In genomic region chr18:74951165-74951760, GRCh38 we compare ENCODE assay signal across 8 cellular contexts.
DNase-seq lines count a peak whose midpoint lies in the region; ATAC-seq lines count a peak whose summit lies in the region.

No MANE protein-coding gene starts in this region.

- no peaks in the 10 kb centered on the region for H3K9me3 Mint-ChIP-seq in activated naive CD4-positive, alpha-beta T cell treated with anti-CD3 and anti-CD28 coated beads for 36 hours
- peaks cover 0 to 2% (median 0%) of the 10 kb centered on the region in 11 donors for H3K9me3 Mint-ChIP-seq in naive thymus-derived CD4-positive, alpha-beta T cell

- ATAC-seq in HG03575 (IDR thresholded peaks at IDR 0.05; ENCODE audit: extremely low read depth, insufficient number of reproducible peaks, low FRiP score, unreplicated experiment) (peak; percentile 79), left lobe of liver (no peak)
- ATAC-seq in naive thymus-derived CD4-positive, alpha-beta T cell, result peak; percentile 93

- no peaks in the 10 kb centered on the region for H3K9me3 ChIP-seq in naive thymus-derived CD4-positive, alpha-beta T cell (ENCODE audit: control insufficient read depth in 2 of 3, low read length in 3 of 3)

- H3K4me1 ChIP-seq in naive thymus-derived CD4-positive, alpha-beta T cell (ENCODE audit: control insufficient read depth in 2 of 2, insufficient read depth in 2 of 2, low read length in 2 of 2), result peaks cover 0 to 19% of the 10 kb centered on the region in 2 donors

- H3K27me3 ChIP-seq in naive thymus-derived CD4-positive, alpha-beta T cell (ENCODE audit: control insufficient read depth in 2 of 2, insufficient read depth in 2 of 2, low read length in 2 of 2), result no peaks in the 10 kb centered on the region

- no peaks in the 10 kb centered on the region for H3K36me3 ChIP-seq in naive thymus-derived CD4-positive, alpha-beta T cell (ENCODE audit: control insufficient read depth in 2 of 3, insufficient read depth in 3 of 3, low read length in 3 of 3)

- no peak overlapping the region for H3K27ac ChIP-seq in naive thymus-derived CD4-positive, alpha-beta T cell (ENCODE audit: low read depth, low read length)

- intact Hi-C loops in activated naive CD4-positive, alpha-beta T cell treated with anti-CD3 and anti-CD28 coated beads for 36 hours (cut with micrococcal nuclease), result loop anchor here (1.0 to 5.0 kb wide), 4 partner anchors 9 to 256 kb away; partner anchors contain the start of gene PTGR3
- intact Hi-C loops in naive thymus-derived CD4-positive, alpha-beta T cell (cut with micrococcal nuclease), result loop anchor here (1.0 to 5.0 kb wide), 5 partner anchors 9 to 319 kb away; partner anchors contain the start of gene TSHZ1 (in 1 of the 2)

- POLR2A ChIA-PET in naive thymus-derived CD4-positive, alpha-beta T cell (lab: Charles Lee), result no interaction called here

- H3K4me3 Mint-ChIP-seq in activated naive CD4-positive, alpha-beta T cell treated with anti-CD3 and anti-CD28 coated beads for 36 hours, result no peak overlapping the region
- peak overlapping the region in 9 of 10 donors; percentile 44 to 83 (median 68) for H3K4me3 Mint-ChIP-seq in naive thymus-derived CD4-positive, alpha-beta T cell

- H3K36me3 Mint-ChIP-seq in activated naive CD4-positive, alpha-beta T cell treated with anti-CD3 and anti-CD28 coated beads for 36 hours (ENCODE audit: low read depth), result no peaks in the 10 kb centered on the region
- H3K36me3 Mint-ChIP-seq in naive thymus-derived CD4-positive, alpha-beta T cell, result peaks cover 0 to 11% (median 6%) of the 10 kb centered on the region in 5 donors

- H3K27ac Mint-ChIP-seq in activated naive CD4-positive, alpha-beta T cell treated with anti-CD3 and anti-CD28 coated beads for 36 hours, result peak overlapping the region; percentile 18
- H3K27ac Mint-ChIP-seq in naive thymus-derived CD4-positive, alpha-beta T cell, result peak overlapping the region; percentile 39 to 93 (median 86)

- CTCF ChIA-PET in activated naive CD4-positive, alpha-beta T cell treated with anti-CD3 and anti-CD28 coated beads for 36 hours (lab: Charles Lee), result interaction anchor here (0.6 kb wide), 1 partner anchor 356 kb away, joined by 4 read pairs; no protein-coding TSS in a partner anchor
- CTCF ChIA-PET in naive thymus-derived CD4-positive, alpha-beta T cell (lab: Charles Lee), result interaction anchor here (1.0 kb wide), 1 partner anchor 381 kb away, joined by 3 read pairs; no protein-coding TSS in a partner anchor

- DNase-seq in activated naive CD4-positive, alpha-beta T cell treated with anti-CD3 and anti-CD28 coated beads for 36 hours, result peak; percentile 47
- DNase-seq in activated naive CD4-positive, alpha-beta T cell treated with Interleukin-2 at 50 U/mL for 16 hours, result no peak
- peak; percentile 36 for DNase-seq in central memory CD4-positive, alpha-beta T cell
- peak in 7 of 9 donors; percentile 18 to 65 (median 38) for DNase-seq in naive thymus-derived CD4-positive, alpha-beta T cell
- DNase-seq in middle frontal gyrus (ENCODE audit: extremely low spot score, low spot score) (no peak), NCI-H82 treated with DMSO at 0.1 percent for 48 hours (lab: John Stamatoyannopoulos, UW; ENCODE audit: unreplicated experiment) (no peak), left lobe of liver (ENCODE audit: low spot score) (no peak)

- no peaks in the 10 kb centered on the region for H3K27me3 Mint-ChIP-seq in activated naive CD4-positive, alpha-beta T cell treated with anti-CD3 and anti-CD28 coated beads for 36 hours (ENCODE audit: low read depth)
- no peaks in the 10 kb centered on the region for H3K27me3 Mint-ChIP-seq in naive thymus-derived CD4-positive, alpha-beta T cell

- H3K4me1 Mint-ChIP-seq in activated naive CD4-positive, alpha-beta T cell treated with anti-CD3 and anti-CD28 coated beads for 36 hours (ENCODE audit: low read depth), result peaks cover 22% of the 10 kb centered on the region
- peaks cover 13 to 38% (median 32%) of the 10 kb centered on the region in 7 donors for H3K4me1 Mint-ChIP-seq in naive thymus-derived CD4-positive, alpha-beta T cell

- H3K4me3 ChIP-seq in naive thymus-derived CD4-positive, alpha-beta T cell (ENCODE audit: low read length), result no peak overlapping the region

Comparison
In these comparisons a context has a peak if more than half of its experiments do, and no peak if none do; other contexts are left out.
1. DNase-seq: peak in activated naive CD4-positive, alpha-beta T cell treated with anti-CD3 and anti-CD28 coated beads for 36 hours (single experiment), central memory CD4-positive, alpha-beta T cell (single experiment) and naive thymus-derived CD4-positive, alpha-beta T cell (7 of 9); none in activated naive CD4-positive, alpha-beta T cell treated with Interleukin-2 at 50 U/mL for 16 hours (single experiment), middle frontal gyrus (single experiment), NCI-H82 treated with DMSO at 0.1 percent for 48 hours (single experiment) and left lobe of liver (single experiment).